26 cellular contexts compared by ENCODE assay signal in genomic region chr1:22406722-22407495, GRCh38. TPM values are rescaled to one million over a fixed set of nuclear protein-coding genes. Genes with fewer than 3 reads are reported as not detected.
DNase-seq lines count a peak whose midpoint lies in the region; ATAC-seq and TF ChIP-seq lines count a peak whose summit lies in the region.
"Had no signal": no experiment of that assay in that cellular context is flagged by ENCODE, and none has a peak within 500 bp of the region (broad histone marks: within the 10 kb centered on the region; RNA-seq: fewer than 3 reads in every experiment).

No MANE protein-coding gene starts in this region.

- no peaks in the 10 kb centered on the region for H4K20me1 ChIP-seq in GM23248 (ENCODE audit: insufficient read depth)

- ATAC-seq in stimulated activated naive CD8-positive, alpha-beta T cell treated with anti-CD3 and anti-CD28 coated beads, Interleukin-15, Interleukin-2, amounts not matched to agents 100 U/mL and 50 U/mL, for 24 hours: no peak
- no peak for ATAC-seq in HG02840 (IDR thresholded peaks at IDR 0.05; ENCODE audit: low FRiP score, unreplicated experiment)
- ATAC-seq: CD8-positive, alpha-beta T cell; esophagus mucosa; foreskin keratinocyte; left colon had no signal

- H3K27ac ChIP-seq in GM23248 (no peak overlapping the region), mesendoderm (ENCODE audit: low read depth, low read length) (no peak overlapping the region)
- H3K27ac ChIP-seq: ascending aorta, foreskin keratinocyte, hepatocyte, right atrium auricular region had no signal

- H4K8ac ChIP-seq in mesendoderm (ENCODE audit: low read depth, low read length): no peak overlapping the region

- H3K4ac ChIP-seq in mesendoderm (ENCODE audit: low read depth, low read length): no peak overlapping the region

- peaks cover 26% of the 10 kb centered on the region for H3K27me3 ChIP-seq in GM23248 (replicated peaks; ENCODE audit: insufficient read depth)
- no peaks in the 10 kb centered on the region for H3K27me3 ChIP-seq in mesendoderm (ENCODE audit: insufficient read depth, low read length, poor library complexity)
- H3K27me3 ChIP-seq: ascending aorta, right atrium auricular region had no signal

- no peak overlapping the region for H2BK120ac ChIP-seq in mesendoderm (ENCODE audit: low read depth, low read length)

- no peaks in the 10 kb centered on the region for H3K36me3 ChIP-seq in GM23248 (ENCODE audit: low read depth)
- H3K36me3 ChIP-seq in mesendoderm (ENCODE audit: control insufficient read depth, insufficient read depth, low read length): no peaks in the 10 kb centered on the region
- H3K36me3 ChIP-seq: ascending aorta, right atrium auricular region had no signal

- no peak overlapping the region for H3K23ac ChIP-seq in mesendoderm (ENCODE audit: low read length)

- DNase-seq in AG08395 (ENCODE audit: low spot score) (peak; percentile 32), GM23248 (peak; percentile 29), cardiac fibroblast (ENCODE audit: low read depth in 2 of 2) (peak; percentile 7 to 57), mesendoderm (peak; percentile 68), cerebellar nuclear complex (lab: John Stamatoyannopoulos, UW) (no peak), germinal center (ENCODE audit: low spot score) (no peak)
- DNase-seq in stimulated activated naive CD8-positive, alpha-beta T cell treated with anti-CD3 and anti-CD28 coated beads, Interleukin-15, Interleukin-2, amounts not matched to agents 100 U/mL and 50 U/mL, for 24 hours: no peak
- DNase-seq: activated CD4-positive, alpha-beta T cell treated with anti-CD3 and anti-CD28 coated beads for 48 hours; activated naive CD8-positive, alpha-beta T cell treated with anti-CD3 and anti-CD28 coated beads, Interleukin-2, amount 10 ng/mL, durations not matched to agents 7 days and 5 days; CD8-positive, alpha-beta T cell; dermis blood vessel endothelial cell; DMS 273 treated with DMSO at 0.1 percent for 48 hours; foreskin keratinocyte; HCEC 1CT; left colon; NCI-H1694; NCI-H446 treated with DMSO at 0.1 percent for 48 hours; NCI-H82; stimulated activated naive CD4-positive, alpha-beta T cell treated with Interleukin-2 at 50 U/mL for 16 hours; T1000 had no signal

- no peaks in the 10 kb centered on the region for H3F3A ChIP-seq in GM23248 (ENCODE audit: insufficient read depth)

- no peak overlapping the region for H3K56ac ChIP-seq in mesendoderm (ENCODE audit: low read length)

- H3K79me1 ChIP-seq in mesendoderm (ENCODE audit: low read length): no peaks in the 10 kb centered on the region

- H3K18ac ChIP-seq in mesendoderm (ENCODE audit: low read length): no peak overlapping the region

- H3K9me2 ChIP-seq in GM23248 (ENCODE audit: insufficient read depth): no peaks in the 10 kb centered on the region

- no peak overlapping the region for H2AK5ac ChIP-seq in mesendoderm (ENCODE audit: low read length)

- H2BK5ac ChIP-seq in mesendoderm (ENCODE audit: low read length): no peak overlapping the region

- H2BK15ac ChIP-seq in mesendoderm (replicated peaks; ENCODE audit: low read depth): no peak overlapping the region

- H4K5ac ChIP-seq in mesendoderm (ENCODE audit: low read length): no peak overlapping the region

- in situ Hi-C loops in GM23248 (cut with MboI): no loop called here

- no peak overlapping the region for H3K4me3 ChIP-seq in GM23248
- no peak overlapping the region for H3K4me3 ChIP-seq in cardiac fibroblast (replicated peaks in 1 of 2; ENCODE audit: low read depth in 2 of 2, low read length in 2 of 2)
- H3K4me3 ChIP-seq in mesendoderm (ENCODE audit: low read length): no peak overlapping the region
- H3K4me3 ChIP-seq: ascending aorta, hepatocyte, right atrium auricular region, smooth muscle cell had no signal

- 72 to 73% methylated on average over 13 of the region's 13 CpGs for WGBS in GM23248 (ENCODE audit: low coverage in 1 of 2, low lambda C conversion rate in 2 of 2, missing lambda C conversion rate in 2 of 2), 2 experiments
- WGBS in mesendoderm (ENCODE audit: extremely low coverage, insufficient coverage, low lambda C conversion rate): no CpG with 5 or more reads among the region's 13 CpGs

- H2AFZ ChIP-seq in GM23248: no peak overlapping the region
- H2AFZ ChIP-seq: hepatocyte had no signal

- H3K9me3 ChIP-seq in GM23248 (ENCODE audit: low read depth): no peaks in the 10 kb centered on the region
- H3K9me3 ChIP-seq: ascending aorta, right atrium auricular region had no signal

- TF ChIP-seq CTCF in cardiac fibroblast (IDR thresholded peaks at IDR 0.05; ENCODE audit: low read depth, low read length): no peak

- H3K4me1 ChIP-seq in GM23248 (ENCODE audit: insufficient read depth) (no peaks in the 10 kb centered on the region; the same call in 1 of the 2 replicates), mesendoderm (ENCODE audit: control insufficient read depth, low read depth, low read length) (no peaks in the 10 kb centered on the region)
- H3K4me1 ChIP-seq: ascending aorta, foreskin keratinocyte, right atrium auricular region had no signal

- H3K4me2 ChIP-seq in GM23248 (ENCODE audit: unreplicated experiment) (no peak overlapping the region), mesendoderm (ENCODE audit: low read length) (no peak overlapping the region)
- H3K4me2 ChIP-seq: hepatocyte, smooth muscle cell had no signal

- no peaks in the 10 kb centered on the region for H3K79me2 ChIP-seq in GM23248 (ENCODE audit: insufficient read depth)
- no peaks in the 10 kb centered on the region for H3K79me2 ChIP-seq in mesendoderm (ENCODE audit: control insufficient read depth, insufficient read depth, low read length)
- H3K79me2 ChIP-seq: hepatocyte had no signal

- H3K9ac ChIP-seq in GM23248: no peak overlapping the region
- no peak overlapping the region for H3K9ac ChIP-seq in mesendoderm (ENCODE audit: low read length)

RNA-seq across cellular contexts. Expression of gene ZBTB40, which starts 44.7 kb away (rescaled TPM):
- 8.1 and 9.9 TPM in 2 replicates for total RNA-seq in GM23248 (2014; rRNA removed; shearing (Covaris generic))
- polyA plus RNA-seq in GM23248 (2016; fragmentation: Nextera tagmentation; extraction: Ambion mirVana): 2.5 and 3.3 TPM in 2 replicates
- polyA plus RNA-seq in mesendoderm (2013, experiment 1 of 2): 9.6 TPM
- 9.6 TPM for polyA plus RNA-seq in mesendoderm (2013, experiment 2 of 2)

Comparison
In these comparisons a context has a peak if more than half of its experiments do, and no peak if none do; other contexts are left out.
1. DNase-seq: peak in AG08395 (single experiment), GM23248 (single experiment), cardiac fibroblast (2 of 2) and mesendoderm (single experiment); none in stimulated activated naive CD8-positive, alpha-beta T cell treated with anti-CD3 and anti-CD28 coated beads, Interleukin-15, Interleukin-2, amounts not matched to agents 100 U/mL and 50 U/mL, for 24 hours (single experiment), cerebellar nuclear complex (0 of 2) and germinal center (single experiment).